8 cellular contexts compared by ENCODE assay signal in the genomic region with DNA sequence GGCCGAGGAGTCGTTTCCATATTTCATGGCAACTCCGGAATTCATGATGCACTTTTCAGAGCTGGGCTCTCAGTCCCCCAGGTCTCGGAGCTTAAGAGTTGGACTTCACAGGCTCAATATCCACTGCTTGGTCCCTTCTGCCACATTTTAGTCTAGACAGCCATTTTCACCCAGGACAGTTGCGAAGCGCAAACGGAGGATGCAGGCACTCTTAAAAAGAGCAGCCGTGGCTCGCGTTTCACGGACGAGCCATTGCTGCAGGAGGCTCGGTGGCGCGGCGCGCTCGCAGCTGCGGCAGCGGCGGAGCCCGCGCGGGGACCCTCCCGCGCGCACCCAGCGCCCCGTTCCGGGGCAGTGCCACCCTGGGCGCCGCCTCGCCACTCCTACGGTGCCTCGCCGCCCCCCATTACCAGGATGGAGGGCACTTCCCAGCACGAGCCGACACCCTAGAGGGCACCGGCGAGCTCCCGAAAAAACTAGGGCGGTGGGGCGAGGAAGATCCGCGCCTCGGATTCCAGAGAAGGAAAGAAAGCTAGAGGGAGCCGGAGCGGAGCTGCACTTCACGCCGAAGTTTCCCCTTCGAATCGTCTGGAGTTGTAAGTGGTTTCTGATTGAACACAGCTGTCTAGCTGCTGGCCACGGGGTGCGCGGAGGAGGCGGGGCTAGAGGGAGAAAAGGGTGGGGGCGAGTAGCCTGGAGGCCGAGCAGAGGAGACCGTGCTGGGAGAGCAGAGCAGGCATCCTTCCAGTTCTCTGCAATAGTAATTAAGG.
A peak's percentile ranks its signal among the peaks of the same experiment; 100 is the strongest.
DNase-seq lines count a peak whose midpoint lies in the region; ATAC-seq and TF ChIP-seq lines count a peak whose summit lies in the region.

No MANE protein-coding gene starts in this region.

- intact Hi-C loops in lower leg skin (cut with DNase I; ENCODE audit: low total_unique reads) = no loop called here

- peak in 1 of 2 donors; percentile 16 for TF ChIP-seq POLR2A in lower leg skin (IDR thresholded peaks at IDR 0.05)

- H3K4me1 ChIP-seq in duodenal mucosa (ENCODE audit: control insufficient read depth in 1 of 2, insufficient read depth in 2 of 2, low read length in 2 of 2) = peaks cover 0 to 6% of the 10 kb centered on the region in 2 donors

- no peaks in the 10 kb centered on the region for H3K9me3 ChIP-seq in duodenal mucosa (ENCODE audit: control insufficient read depth in 1 of 2, low read length in 2 of 2)

- H3K4me3 ChIP-seq in duodenal mucosa (ENCODE audit: low read depth in 1 of 2, low read length in 2 of 2) = peak overlapping the region; percentile 81
- H3K4me3 ChIP-seq in lower leg skin (ENCODE audit: low read depth, poor library complexity, severe bottlenecking) = peak overlapping the region; percentile 50

- TF ChIP-seq CTCF in lower leg skin (IDR thresholded peaks at IDR 0.05) = no peak

- no peaks in the 10 kb centered on the region for H3K36me3 ChIP-seq in duodenal mucosa (ENCODE audit: control insufficient read depth in 1 of 2, insufficient read depth in 2 of 2, low read length in 2 of 2)

- peak overlapping the region; percentile 8 for H3K27ac ChIP-seq in duodenal mucosa (ENCODE audit: low read depth, low read length)

- WGBS in lower leg skin, 2 donors = 0 to 1% methylated on average over 46 to 55 of the region's 59 CpGs

- H3K27me3 ChIP-seq in duodenal mucosa (ENCODE audit: control insufficient read depth in 1 of 2, insufficient read depth in 2 of 2, low read length in 2 of 2) = peaks cover 0 to 27% of the 10 kb centered on the region in 2 donors

- DNase-seq in NCI-H2227 treated with DMSO at 0.1 percent for 48 hours (lab: John Stamatoyannopoulos, UW) = peak; percentile 68
- DNase-seq in activated CD4-positive, alpha-beta T cell treated with anti-CD3 and anti-CD28 coated beads, Interleukin-2, amount 50 U/mL, for 48 hours = peak; percentile 80 to 86
- peak; percentile 90 to 98 for DNase-seq in lower leg skin (ENCODE audit: low spot score in 2 of 2)
- DNase-seq in stimulated activated CD4-positive, alpha-beta T cell treated with anti-CD3 and anti-CD28 coated beads, Interleukin-4, amount 100 ng/mL, for 24 hours = peak; percentile 78
- DNase-seq in KG1 (lab: John Stamatoyannopoulos, UW) = no peak

- peak overlapping the region; percentile 25 to 41 for H3K9ac ChIP-seq in duodenal mucosa (ENCODE audit: low read depth in 1 of 2, low read length in 2 of 2)

- ATAC-seq in GM18519 (IDR thresholded peaks at IDR 0.05; ENCODE audit: low FRiP score, unreplicated experiment) = peak; percentile 93
- peak; percentile 96 for ATAC-seq in HG02885 (IDR thresholded peaks at IDR 0.05; ENCODE audit: poor library complexity, unreplicated experiment)
